In genomic region chr13:111429064-111429558, GRCh38 we compare ENCODE assay signal across 8 cellular contexts.
DNase-seq lines count a peak whose midpoint lies in the region; ATAC-seq, FAIRE-seq and TF ChIP-seq lines count a peak whose summit lies in the region.

No MANE protein-coding gene starts in this region.

- no peak overlapping the region for H2AFZ ChIP-seq in astrocyte (ENCODE audit: low read depth, low read length)
- no peak overlapping the region for H2AFZ ChIP-seq in keratinocyte (ENCODE audit: control insufficient read depth, low read length)

- TF ChIP-seq CTCF in astrocyte (IDR thresholded peaks at IDR 0.05; ENCODE audit: insufficient read depth, low read depth, low read length): peak; percentile 39
- peak; percentile 46 to 53 (median 52) for TF ChIP-seq CTCF in keratinocyte (optimal IDR thresholded peaks at IDR 0.05 in 1 of 3, IDR thresholded peaks at IDR 0.05 in 1 of 3, conservative IDR thresholded peaks at IDR 0.05 in 1 of 3; ENCODE audit: extremely low read depth in 1 of 3, insufficient read depth in 2 of 3, low read length in 3 of 3)

- H3K9ac ChIP-seq in NT2/D1 (ENCODE audit: insufficient read length, low read depth) (no peak overlapping the region), astrocyte (ENCODE audit: low read length) (no peak overlapping the region), keratinocyte (ENCODE audit: control insufficient read depth, extremely low read depth, insufficient read depth, low read length) (no peak overlapping the region)

- H3K4me1 ChIP-seq in NT2/D1 (ENCODE audit: insufficient read depth, insufficient read length) (no peaks in the 10 kb centered on the region), astrocyte (ENCODE audit: insufficient read depth, low read length) (no peaks in the 10 kb centered on the region), keratinocyte (ENCODE audit: control insufficient read depth, extremely low read depth, insufficient read depth, low read length) (peaks cover under 1% of the 10 kb centered on the region)

- DNase-seq in NCI-H2196 (lab: John Stamatoyannopoulos, UW; ENCODE audit: unreplicated experiment) (peak; percentile 38), NCI-H2196 treated with DMSO at 0.1 percent for 48 hours (lab: John Stamatoyannopoulos, UW; ENCODE audit: unreplicated experiment) (no peak), NT2/D1 (ENCODE audit: low read depth, low spot score) (peak; percentile 23), astrocyte (ENCODE audit: low read depth) (no peak), keratinocyte (ENCODE audit: low read depth, low spot score) (no peak)
- peak; percentile 9 for DNase-seq in stimulated activated naive B cell treated with anti-CD40 and anti-IgM and Interleukin-4, amounts not matched to agents 10 μg/mL and 1 μg/mL and 100 μg/mL, for 72 hours

- no peak overlapping the region for H3K27ac Mint-ChIP-seq in astrocyte (ENCODE audit: unreplicated experiment)
- no peak overlapping the region for H3K27ac Mint-ChIP-seq in stimulated activated naive B cell treated with anti-CD40 and anti-IgM and Interleukin-4, amounts not matched to agents 10 μg/mL and 1 μg/mL and 100 μg/mL, for 72 hours

- ATAC-seq in HG02870 (IDR thresholded peaks at IDR 0.05; ENCODE audit: unreplicated experiment) (peak; percentile 73), GM21528 (IDR thresholded peaks at IDR 0.05; ENCODE audit: low FRiP score, unreplicated experiment) (no peak)
- peak; percentile 80 to 86 for ATAC-seq in stimulated activated naive B cell treated with anti-CD40 and anti-IgM and Interleukin-4, amounts not matched to agents 10 μg/mL and 1 μg/mL and 100 μg/mL, for 72 hours (replicated peaks)

- H3K4me1 Mint-ChIP-seq in astrocyte (ENCODE audit: low read depth, unreplicated experiment): no peaks in the 10 kb centered on the region
- H3K4me1 Mint-ChIP-seq in stimulated activated naive B cell treated with anti-CD40 and anti-IgM and Interleukin-4, amounts not matched to agents 10 μg/mL and 1 μg/mL and 100 μg/mL, for 72 hours: no peaks in the 10 kb centered on the region

- no peaks in the 10 kb centered on the region for H3K9me3 ChIP-seq in NT2/D1 (ENCODE audit: insufficient read depth, low read length)
- no peaks in the 10 kb centered on the region for H3K9me3 ChIP-seq in astrocyte (ENCODE audit: insufficient read depth, low read depth, low read length)
- no peaks in the 10 kb centered on the region for H3K9me3 ChIP-seq in keratinocyte (ENCODE audit: control insufficient read depth, low read depth, low read length)

- H3K79me2 ChIP-seq in astrocyte (ENCODE audit: insufficient read depth, low read length) (no peaks in the 10 kb centered on the region), keratinocyte (ENCODE audit: control insufficient read depth, insufficient read depth, low read length) (no peaks in the 10 kb centered on the region)

- H3K36me3 Mint-ChIP-seq in astrocyte (ENCODE audit: low read depth, unreplicated experiment): no peaks in the 10 kb centered on the region
- no peaks in the 10 kb centered on the region for H3K36me3 Mint-ChIP-seq in stimulated activated naive B cell treated with anti-CD40 and anti-IgM and Interleukin-4, amounts not matched to agents 10 μg/mL and 1 μg/mL and 100 μg/mL, for 72 hours

- H3K4me3 ChIP-seq in NT2/D1 (ENCODE audit: insufficient read length, low read depth) (no peak overlapping the region), astrocyte (ENCODE audit: insufficient read depth, low read depth, low read length) (no peak overlapping the region), keratinocyte (ENCODE audit: control insufficient read depth in 2 of 3, extremely low read depth in 1 of 3, insufficient read depth in 2 of 3, low read depth in 1 of 3, low read length in 3 of 3) (no peak overlapping the region)

- no peaks in the 10 kb centered on the region for H4K20me1 ChIP-seq in astrocyte (ENCODE audit: insufficient read depth, low read length)
- no peaks in the 10 kb centered on the region for H4K20me1 ChIP-seq in keratinocyte (ENCODE audit: control insufficient read depth, extremely low read depth, insufficient read depth, low read length)

- H3K27me3 ChIP-seq in NT2/D1 (ENCODE audit: insufficient read depth, insufficient read length): no peaks in the 10 kb centered on the region
- no peaks in the 10 kb centered on the region for H3K27me3 ChIP-seq in astrocyte (ENCODE audit: insufficient read depth, low read length)
- no peaks in the 10 kb centered on the region for H3K27me3 ChIP-seq in keratinocyte (ENCODE audit: control insufficient read depth, extremely low read depth, insufficient read depth, low read length)

- FAIRE-seq in astrocyte (lab: Jason Lieb, UNC): no peak
- FAIRE-seq in keratinocyte (lab: Jason Lieb, UNC): no peak

- H3K36me3 ChIP-seq in NT2/D1 (ENCODE audit: insufficient read depth, insufficient read length, low read length) (no peaks in the 10 kb centered on the region), astrocyte (ENCODE audit: insufficient read depth, low read length) (no peaks in the 10 kb centered on the region), keratinocyte (ENCODE audit: control insufficient read depth in 2 of 2, extremely low read depth in 1 of 2, insufficient read depth in 2 of 2, low read length in 2 of 2) (no peaks in the 10 kb centered on the region)

- no peak overlapping the region for H3K27ac ChIP-seq in astrocyte (ENCODE audit: low read depth, low read length)
- H3K27ac ChIP-seq in keratinocyte (ENCODE audit: control insufficient read depth, insufficient read depth, low read length): no peak overlapping the region

- dilution Hi-C loops in keratinocyte (cut with MboI; ENCODE audit: extremely low pct_ligation_motif_present, low sequenced_read_pairs): no loop called here

- no peak overlapping the region for H3K4me3 Mint-ChIP-seq in astrocyte (ENCODE audit: unreplicated experiment)
- no peak overlapping the region for H3K4me3 Mint-ChIP-seq in stimulated activated naive B cell treated with anti-CD40 and anti-IgM and Interleukin-4, amounts not matched to agents 10 μg/mL and 1 μg/mL and 100 μg/mL, for 72 hours

- H3K27me3 Mint-ChIP-seq in astrocyte (ENCODE audit: low read depth, unreplicated experiment): peaks cover 38% of the 10 kb centered on the region
- peaks cover 16 to 20% of the 10 kb centered on the region in 2 donors for H3K27me3 Mint-ChIP-seq in stimulated activated naive B cell treated with anti-CD40 and anti-IgM and Interleukin-4, amounts not matched to agents 10 μg/mL and 1 μg/mL and 100 μg/mL, for 72 hours

- H3K4me2 ChIP-seq in astrocyte (ENCODE audit: low read length) (no peak overlapping the region), keratinocyte (ENCODE audit: control insufficient read depth, extremely low read depth, insufficient read depth, low read depth, low read length) (no peak overlapping the region)

- no peaks in the 10 kb centered on the region for H3K9me1 ChIP-seq in keratinocyte (ENCODE audit: control insufficient read depth, extremely low read depth, insufficient read depth, low read length)

- H3K9me3 Mint-ChIP-seq in astrocyte (ENCODE audit: unreplicated experiment): peaks cover 2% of the 10 kb centered on the region
- no peaks in the 10 kb centered on the region for H3K9me3 Mint-ChIP-seq in stimulated activated naive B cell treated with anti-CD40 and anti-IgM and Interleukin-4, amounts not matched to agents 10 μg/mL and 1 μg/mL and 100 μg/mL, for 72 hours

Comparison
In these comparisons a context has a peak if more than half of its experiments do, and no peak if none do; other contexts are left out.
1. DNase-seq: peak in NCI-H2196 (single experiment), NT2/D1 (single experiment) and stimulated activated naive B cell treated with anti-CD40 and anti-IgM and Interleukin-4, amounts not matched to agents 10 μg/mL and 1 μg/mL and 100 μg/mL, for 72 hours (single experiment); none in NCI-H2196 treated with DMSO at 0.1 percent for 48 hours (single experiment), astrocyte (single experiment) and keratinocyte (single experiment).